In the genomic region with DNA sequence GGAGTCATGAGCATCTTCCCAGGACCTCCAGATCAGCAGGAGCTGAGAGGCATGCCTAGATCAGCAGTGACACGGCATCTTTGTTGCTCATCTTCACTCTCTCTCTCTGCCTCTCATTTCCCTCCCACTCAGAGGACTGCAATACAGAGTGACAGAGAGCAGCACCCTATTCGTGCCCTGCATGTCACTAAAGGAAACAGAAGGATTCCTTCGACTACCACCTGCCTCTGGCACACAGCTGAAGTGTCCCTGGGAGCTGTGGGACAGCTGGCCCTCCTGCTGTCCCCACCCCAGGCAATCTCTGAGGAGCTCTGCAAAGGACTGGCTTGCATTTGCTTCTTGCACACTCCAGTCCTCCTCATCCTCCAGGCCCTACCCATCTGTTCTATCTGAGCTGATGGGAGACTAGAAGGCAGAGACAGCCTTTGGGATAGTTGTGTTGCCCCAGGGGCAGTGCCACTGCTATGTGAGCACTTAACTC, we compare ENCODE assay signal across 1 cellular context.
TF ChIP-seq lines count a peak whose summit lies in the region.

No MANE protein-coding gene starts in this region.

TF ChIP-seq in GM23338, 12 proteins besides CTCF, POLR2A, EP300 and RAD21 (continued from another document):
- TF ChIP-seq, protein P1, sequence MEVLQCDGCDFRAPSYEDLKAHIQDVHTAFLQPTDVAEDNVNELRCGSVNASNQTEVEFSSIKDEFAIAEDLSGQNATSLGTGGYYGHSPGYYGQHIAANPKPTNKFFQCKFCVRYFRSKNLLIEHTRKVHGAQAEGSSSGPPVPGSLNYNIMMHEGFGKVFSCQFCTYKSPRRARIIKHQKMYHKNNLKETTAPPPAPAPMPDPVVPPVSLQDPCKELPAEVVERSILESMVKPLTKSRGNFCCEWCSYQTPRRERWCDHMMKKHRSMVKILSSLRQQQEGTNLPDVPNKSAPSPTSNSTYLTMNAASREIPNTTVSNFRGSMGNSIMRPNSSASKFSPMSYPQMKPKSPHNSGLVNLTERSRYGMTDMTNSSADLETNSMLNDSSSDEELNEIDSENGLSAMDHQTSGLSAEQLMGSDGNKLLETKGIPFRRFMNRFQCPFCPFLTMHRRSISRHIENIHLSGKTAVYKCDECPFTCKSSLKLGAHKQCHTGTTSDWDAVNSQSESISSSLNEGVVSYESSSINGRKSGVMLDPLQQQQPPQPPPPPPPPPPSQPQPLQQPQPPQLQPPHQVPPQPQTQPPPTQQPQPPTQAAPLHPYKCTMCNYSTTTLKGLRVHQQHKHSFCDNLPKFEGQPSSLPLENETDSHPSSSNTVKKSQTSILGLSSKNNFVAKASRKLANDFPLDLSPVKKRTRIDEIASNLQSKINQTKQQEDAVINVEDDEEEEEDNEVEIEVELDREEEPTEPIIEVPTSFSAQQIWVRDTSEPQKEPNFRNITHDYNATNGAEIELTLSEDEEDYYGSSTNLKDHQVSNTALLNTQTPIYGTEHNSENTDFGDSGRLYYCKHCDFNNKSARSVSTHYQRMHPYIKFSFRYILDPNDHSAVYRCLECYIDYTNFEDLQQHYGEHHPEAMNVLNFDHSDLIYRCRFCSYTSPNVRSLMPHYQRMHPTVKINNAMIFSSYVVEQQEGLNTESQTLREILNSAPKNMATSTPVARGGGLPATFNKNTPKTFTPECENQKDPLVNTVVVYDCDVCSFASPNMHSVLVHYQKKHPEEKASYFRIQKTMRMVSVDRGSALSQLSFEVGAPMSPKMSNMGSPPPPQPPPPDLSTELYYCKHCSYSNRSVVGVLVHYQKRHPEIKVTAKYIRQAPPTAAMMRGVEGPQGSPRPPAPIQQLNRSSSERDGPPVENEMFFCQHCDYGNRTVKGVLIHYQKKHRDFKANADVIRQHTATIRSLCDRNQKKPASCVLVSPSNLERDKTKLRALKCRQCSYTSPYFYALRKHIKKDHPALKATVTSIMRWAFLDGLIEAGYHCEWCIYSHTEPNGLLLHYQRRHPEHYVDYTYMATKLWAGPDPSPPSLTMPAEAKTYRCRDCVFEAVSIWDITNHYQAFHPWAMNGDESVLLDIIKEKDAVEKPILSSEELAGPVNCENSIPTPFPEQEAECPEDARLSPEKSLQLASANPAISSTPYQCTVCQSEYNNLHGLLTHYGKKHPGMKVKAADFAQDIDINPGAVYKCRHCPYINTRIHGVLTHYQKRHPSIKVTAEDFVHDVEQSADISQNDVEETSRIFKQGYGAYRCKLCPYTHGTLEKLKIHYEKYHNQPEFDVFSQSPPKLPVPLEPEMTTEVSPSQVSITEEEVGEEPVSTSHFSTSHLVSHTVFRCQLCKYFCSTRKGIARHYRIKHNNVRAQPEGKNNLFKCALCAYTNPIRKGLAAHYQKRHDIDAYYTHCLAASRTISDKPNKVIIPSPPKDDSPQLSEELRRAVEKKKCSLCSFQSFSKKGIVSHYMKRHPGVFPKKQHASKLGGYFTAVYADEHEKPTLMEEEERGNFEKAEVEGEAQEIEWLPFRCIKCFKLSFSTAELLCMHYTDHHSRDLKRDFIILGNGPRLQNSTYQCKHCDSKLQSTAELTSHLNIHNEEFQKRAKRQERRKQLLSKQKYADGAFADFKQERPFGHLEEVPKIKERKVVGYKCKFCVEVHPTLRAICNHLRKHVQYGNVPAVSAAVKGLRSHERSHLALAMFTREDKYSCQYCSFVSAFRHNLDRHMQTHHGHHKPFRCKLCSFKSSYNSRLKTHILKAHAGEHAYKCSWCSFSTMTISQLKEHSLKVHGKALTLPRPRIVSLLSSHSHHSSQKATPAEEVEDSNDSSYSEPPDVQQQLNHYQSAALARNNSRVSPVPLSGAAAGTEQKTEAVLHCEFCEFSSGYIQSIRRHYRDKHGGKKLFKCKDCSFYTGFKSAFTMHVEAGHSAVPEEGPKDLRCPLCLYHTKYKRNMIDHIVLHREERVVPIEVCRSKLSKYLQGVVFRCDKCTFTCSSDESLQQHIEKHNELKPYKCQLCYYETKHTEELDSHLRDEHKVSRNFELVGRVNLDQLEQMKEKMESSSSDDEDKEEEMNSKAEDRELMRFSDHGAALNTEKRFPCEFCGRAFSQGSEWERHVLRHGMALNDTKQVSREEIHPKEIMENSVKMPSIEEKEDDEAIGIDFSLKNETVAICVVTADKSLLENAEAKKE (CRISPR knock-in tag; IDR thresholded peaks at IDR 0.05): no peak
- no peak for TF ChIP-seq EZH2phosphoT487 (IDR thresholded peaks at IDR 0.05; ENCODE audit: unreplicated experiment)
- no peak for TF ChIP-seq POLR2AphosphoS5 (IDR thresholded peaks at IDR 0.05; ENCODE audit: low read depth)
- TF ChIP-seq CREB1 (CRISPR knock-in tag; IDR thresholded peaks at IDR 0.05; ENCODE audit: low read depth): no peak
- TF ChIP-seq EZH2 (IDR thresholded peaks at IDR 0.05; ENCODE audit: low read depth, unreplicated experiment): no peak
- TF ChIP-seq, protein P2, sequence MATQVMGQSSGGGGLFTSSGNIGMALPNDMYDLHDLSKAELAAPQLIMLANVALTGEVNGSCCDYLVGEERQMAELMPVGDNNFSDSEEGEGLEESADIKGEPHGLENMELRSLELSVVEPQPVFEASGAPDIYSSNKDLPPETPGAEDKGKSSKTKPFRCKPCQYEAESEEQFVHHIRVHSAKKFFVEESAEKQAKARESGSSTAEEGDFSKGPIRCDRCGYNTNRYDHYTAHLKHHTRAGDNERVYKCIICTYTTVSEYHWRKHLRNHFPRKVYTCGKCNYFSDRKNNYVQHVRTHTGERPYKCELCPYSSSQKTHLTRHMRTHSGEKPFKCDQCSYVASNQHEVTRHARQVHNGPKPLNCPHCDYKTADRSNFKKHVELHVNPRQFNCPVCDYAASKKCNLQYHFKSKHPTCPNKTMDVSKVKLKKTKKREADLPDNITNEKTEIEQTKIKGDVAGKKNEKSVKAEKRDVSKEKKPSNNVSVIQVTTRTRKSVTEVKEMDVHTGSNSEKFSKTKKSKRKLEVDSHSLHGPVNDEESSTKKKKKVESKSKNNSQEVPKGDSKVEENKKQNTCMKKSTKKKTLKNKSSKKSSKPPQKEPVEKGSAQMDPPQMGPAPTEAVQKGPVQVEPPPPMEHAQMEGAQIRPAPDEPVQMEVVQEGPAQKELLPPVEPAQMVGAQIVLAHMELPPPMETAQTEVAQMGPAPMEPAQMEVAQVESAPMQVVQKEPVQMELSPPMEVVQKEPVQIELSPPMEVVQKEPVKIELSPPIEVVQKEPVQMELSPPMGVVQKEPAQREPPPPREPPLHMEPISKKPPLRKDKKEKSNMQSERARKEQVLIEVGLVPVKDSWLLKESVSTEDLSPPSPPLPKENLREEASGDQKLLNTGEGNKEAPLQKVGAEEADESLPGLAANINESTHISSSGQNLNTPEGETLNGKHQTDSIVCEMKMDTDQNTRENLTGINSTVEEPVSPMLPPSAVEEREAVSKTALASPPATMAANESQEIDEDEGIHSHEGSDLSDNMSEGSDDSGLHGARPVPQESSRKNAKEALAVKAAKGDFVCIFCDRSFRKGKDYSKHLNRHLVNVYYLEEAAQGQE (IDR thresholded peaks at IDR 0.05; ENCODE audit: unreplicated experiment): no peak
- TF ChIP-seq NANOG (IDR thresholded peaks at IDR 0.05; ENCODE audit: borderline replicate concordance): no peak
- TF ChIP-seq STAT1 (IDR thresholded peaks at IDR 0.05; ENCODE audit: unreplicated experiment): no peak
